10 cellular contexts compared by ENCODE assay signal in genomic region chr2:42495234-42495581, GRCh38. TPM values are rescaled to one million over a fixed set of nuclear protein-coding genes. Genes with fewer than 3 reads are reported as not detected.
DNase-seq lines count a peak whose midpoint lies in the region; ATAC-seq and TF ChIP-seq lines count a peak whose summit lies in the region.
"Had no signal": no experiment of that assay in that cellular context is flagged by ENCODE, and none has a peak within 500 bp of the region (broad histone marks: within the 10 kb centered on the region; RNA-seq: fewer than 3 reads in every experiment).

No MANE protein-coding gene starts in this region.

- H3K9me3 ChIP-seq in A673 (ENCODE audit: low read depth, low read length, poor library complexity, severe bottlenecking) (no peaks in the 10 kb centered on the region), WERI-Rb-1 (ENCODE audit: severe bottlenecking) (no peaks in the 10 kb centered on the region)

- ATAC-seq in GM18907 (IDR thresholded peaks at IDR 0.05; ENCODE audit: unreplicated experiment) = peak; percentile 9
- no peak for ATAC-seq in left colon

- H3K27me3 Mint-ChIP-seq in immature natural killer cell (ENCODE audit: low read depth in 3 of 3) = peaks cover 16 to 20% (median 16%) of the 10 kb centered on the region in 3 donors

- no peak for TF ChIP-seq POLR2A in erythroblast (IDR thresholded peaks at IDR 0.05; ENCODE audit: low read length)

- peaks cover 0 to 5% (median 0%) of the 10 kb centered on the region in 6 donors for H3K9me3 Mint-ChIP-seq in immature natural killer cell

- no TSS peak for BruUV-seq in A673 (replicated peaks; lab: Mats Ljungman, UMichigan)

- CTCF ChIA-PET in A673 (lab: Charles Lee) = no interaction called here

- no peaks in the 10 kb centered on the region for H3K36me3 ChIP-seq in A673 (ENCODE audit: insufficient read depth, low read length, poor library complexity, severe bottlenecking)
- H3K36me3 ChIP-seq in WERI-Rb-1 = no peaks in the 10 kb centered on the region

- peaks cover 9 to 15% of the 10 kb centered on the region in 2 donors for H3K4me1 Mint-ChIP-seq in immature natural killer cell

- DNase-seq in A673 (ENCODE audit: low spot score) (no peak), WERI-Rb-1 (no peak), immature natural killer cell (no peak), RPMI8226 (no peak), erythroblast (lab: John Stamatoyannopoulos, UW) (no peak), NCI-H82 treated with DMSO at 0.1 percent for 48 hours (lab: John Stamatoyannopoulos, UW; ENCODE audit: unreplicated experiment) (no peak), left colon (no peak)
- DNase-seq: activated gamma-delta T cell had no signal

- TF ChIP-seq CTCF in A673 (conservative IDR thresholded peaks at IDR 0.05; ENCODE audit: low read depth, low read length) = no peak
- no peak for TF ChIP-seq CTCF in WERI-Rb-1 (IDR thresholded peaks at IDR 0.05; ENCODE audit: low read depth, low read length)

- H3K4me1 ChIP-seq in A673 (ENCODE audit: insufficient read depth, low read length, poor library complexity, severe bottlenecking) = no peaks in the 10 kb centered on the region

- H3K36me3 Mint-ChIP-seq in immature natural killer cell = no peaks in the 10 kb centered on the region

- peak overlapping the region; percentile 80 to 94 (median 88) for H3K4me3 Mint-ChIP-seq in immature natural killer cell

- intact Hi-C loops in A673 (cut with micrococcal nuclease; ENCODE audit: unreplicated experiment) (loop anchor here (1.0 to 10.0 kb wide), 3 partner anchors 168 to 315 kb away; partner anchors contain the start of gene HAAO), left colon (cut with DNase I, micrococcal nuclease) (loop anchor here in 1 of 2 donors (5.0 kb wide), 1 partner anchor 167 kb away; no protein-coding TSS in a partner anchor)

- peak overlapping the region; percentile 62 for H3K4me3 ChIP-seq in A673 (ENCODE audit: low read depth, low read length, poor library complexity, severe bottlenecking)
- H3K4me3 ChIP-seq in WERI-Rb-1 (ENCODE audit: low read depth, low read length) = peak overlapping the region; percentile 76

- H3K27ac Mint-ChIP-seq in immature natural killer cell = no peak overlapping the region

- POLR2A ChIA-PET in A673 (lab: Charles Lee; ENCODE audit: low non-redundant PET) = no interaction called here

- H3K27me3 ChIP-seq in A673 (replicated peaks; ENCODE audit: insufficient read depth, low read depth, low read length, poor library complexity) = no peaks in the 10 kb centered on the region
- H3K27me3 ChIP-seq in WERI-Rb-1 (ENCODE audit: insufficient read depth, low read depth, severe bottlenecking) = no peaks in the 10 kb centered on the region

- H3K27ac ChIP-seq in A673 (ENCODE audit: low read depth, low read length, poor library complexity, severe bottlenecking) (no peak overlapping the region), WERI-Rb-1 (no peak overlapping the region)

RNA-seq across cellular contexts. Expression of gene KCNG3, which starts 1.4 kb away (rescaled TPM):
- 1.5 and 1.7 TPM in 2 replicates for total RNA-seq in A673 (2021)
- polyA plus RNA-seq in immature natural killer cell = not detected
- total RNA-seq in left colon = 1 to 10 TPM; 3.3 to 5.9 TPM
- total RNA-seq: epithelial cell of proximal tubule had no signal
